ENCODE assay signal across 15 cellular contexts in genomic region chr2:182504903-182505302, GRCh38.
A peak's percentile ranks its signal among the peaks of the same experiment; 100 is the strongest.
DNase-seq lines count a peak whose midpoint lies in the region; ATAC-seq, FAIRE-seq and TF ChIP-seq lines count a peak whose summit lies in the region.
"Had no signal": no experiment of that assay in that cellular context is flagged by ENCODE, and none has a peak within 500 bp of the region (broad histone marks: within the 10 kb centered on the region; RNA-seq: fewer than 3 reads in every experiment).

No MANE protein-coding gene starts in this region.

- H3K27me3 ChIP-seq in bronchial epithelial cell (ENCODE audit: control insufficient read depth, insufficient read depth, low read length), result no peaks in the 10 kb centered on the region
- H3K27me3 ChIP-seq: tibial nerve had no signal

- H3K9me3 Mint-ChIP-seq in stimulated activated effector memory CD8-positive, alpha-beta T cell treated with anti-CD3 and anti-CD28 coated beads, Interleukin-12 subunit alpha, Interleukin-12 subunit beta, amount 100 ng/mL, for 72 hours, result no peaks in the 10 kb centered on the region
- H3K9me3 Mint-ChIP-seq: activated CD4-positive, alpha-beta T cell treated with anti-CD3 and anti-CD28 coated beads, Interleukin-2, amount 10 ng/mL, durations not matched to agents 7 days and 5 days had no signal

- TF ChIP-seq CTCF in bronchial epithelial cell (IDR thresholded peaks at IDR 0.05; ENCODE audit: insufficient read depth, low read length, severe bottlenecking), result no peak

- no peak overlapping the region for H3K4me3 Mint-ChIP-seq in stimulated activated effector memory CD8-positive, alpha-beta T cell treated with anti-CD3 and anti-CD28 coated beads, Interleukin-12 subunit alpha, Interleukin-12 subunit beta, amount 100 ng/mL, for 72 hours
- H3K4me3 Mint-ChIP-seq: activated CD4-positive, alpha-beta T cell treated with anti-CD3 and anti-CD28 coated beads, Interleukin-2, amount 10 ng/mL, durations not matched to agents 7 days and 5 days had no signal

- intact Hi-C loops in Right ventricle myocardium inferior (cut with DNase I) (no loop called here), cardiac septum (cut with DNase I) (no loop called here)

- ATAC-seq in Right ventricle myocardium inferior, result peak; percentile 95
- ATAC-seq in stimulated activated effector memory CD8-positive, alpha-beta T cell treated with anti-CD3 and anti-CD28 coated beads, Interleukin-12 subunit alpha, Interleukin-12 subunit beta, amount 100 ng/mL, for 72 hours, result no peak
- ATAC-seq: esophagus mucosa, HCT116 had no signal

- H3K4me1 Mint-ChIP-seq in stimulated activated effector memory CD8-positive, alpha-beta T cell treated with anti-CD3 and anti-CD28 coated beads, Interleukin-12 subunit alpha, Interleukin-12 subunit beta, amount 100 ng/mL, for 72 hours, result no peaks in the 10 kb centered on the region
- H3K4me1 Mint-ChIP-seq: activated CD4-positive, alpha-beta T cell treated with anti-CD3 and anti-CD28 coated beads, Interleukin-2, amount 10 ng/mL, durations not matched to agents 7 days and 5 days had no signal

- FAIRE-seq in bronchial epithelial cell (lab: Jason Lieb, UNC), result no peak
- FAIRE-seq: kidney had no signal

- H3K27ac Mint-ChIP-seq in stimulated activated effector memory CD8-positive, alpha-beta T cell treated with anti-CD3 and anti-CD28 coated beads, Interleukin-12 subunit alpha, Interleukin-12 subunit beta, amount 100 ng/mL, for 72 hours, result no peak overlapping the region
- H3K27ac Mint-ChIP-seq: activated CD4-positive, alpha-beta T cell treated with anti-CD3 and anti-CD28 coated beads, Interleukin-2, amount 10 ng/mL, durations not matched to agents 7 days and 5 days had no signal

- no peak overlapping the region for H3K4me3 ChIP-seq in bronchial epithelial cell (ENCODE audit: low read depth, low read length)
- H3K4me3 ChIP-seq: tibial nerve had no signal

- no peaks in the 10 kb centered on the region for H3K36me3 ChIP-seq in bronchial epithelial cell (ENCODE audit: control insufficient read depth, insufficient read depth, low read length)
- H3K36me3 ChIP-seq: tibial nerve had no signal

- no peak for DNase-seq in Right ventricle myocardium inferior (ENCODE audit: missing footprints)
- DNase-seq in cardiac septum (ENCODE audit: low spot score), result no peak
- peak; percentile 37 for DNase-seq in bronchial epithelial cell (ENCODE audit: low read depth)
- peak; percentile 38 for DNase-seq in hepatic stellate cell (ENCODE audit: low spot score)
- no peak for DNase-seq in SK-N-DZ (ENCODE audit: low spot score)
- DNase-seq in stimulated activated effector memory CD8-positive, alpha-beta T cell treated with anti-CD3 and anti-CD28 coated beads, Interleukin-12 subunit alpha, Interleukin-12 subunit beta, amount 100 ng/mL, for 72 hours (ENCODE audit: low spot score in 2 of 2), result no peak
- no peak for DNase-seq in COLO668 (lab: John Stamatoyannopoulos, UW; ENCODE audit: unreplicated experiment)
- DNase-seq in T-helper 9 cell, result no peak
- DNase-seq: activated CD4-positive, alpha-beta T cell treated with anti-CD3 and anti-CD28 coated beads, Interleukin-2, amount 10 ng/mL, durations not matched to agents 7 days and 5 days; caudate nucleus; kidney; NCI-H2081 treated with DMSO at 0.1 percent for 48 hours had no signal

- H3K36me3 Mint-ChIP-seq in stimulated activated effector memory CD8-positive, alpha-beta T cell treated with anti-CD3 and anti-CD28 coated beads, Interleukin-12 subunit alpha, Interleukin-12 subunit beta, amount 100 ng/mL, for 72 hours, result no peaks in the 10 kb centered on the region

Comparison
In these comparisons a context has a peak if more than half of its experiments do, and no peak if none do; other contexts are left out.
1. DNase-seq: peak in bronchial epithelial cell (single experiment) and hepatic stellate cell (single experiment); none in Right ventricle myocardium inferior (single experiment), cardiac septum (single experiment), SK-N-DZ (single experiment), stimulated activated effector memory CD8-positive, alpha-beta T cell treated with anti-CD3 and anti-CD28 coated beads, Interleukin-12 subunit alpha, Interleukin-12 subunit beta, amount 100 ng/mL, for 72 hours (0 of 2), COLO668 (single experiment) and T-helper 9 cell (single experiment).